40 cellular contexts compared by ENCODE assay signal in genomic region chr18:71018816-71019215, GRCh38.
"Had no signal": no experiment of that assay in that cellular context is flagged by ENCODE, and none has a peak within 500 bp of the region (broad histone marks: within the 10 kb centered on the region; RNA-seq: fewer than 3 reads in every experiment).

No MANE protein-coding gene starts in this region.

- ATAC-seq: activated naive CD4-positive, alpha-beta T cell treated with anti-CD3 and anti-CD28 coated beads, Interleukin-2, amount 50 U/mL, for 72 hours; activated naive CD8-positive, alpha-beta T cell treated with anti-CD3 and anti-CD28 coated beads, Interleukin-2, amount 50 U/mL, for 24 hours; activated T-cell treated with anti-CD3 and anti-CD28 coated beads, Interleukin-2, amount 50 U/mL, for 4 hours; activated T-cell treated with anti-CD3 and anti-CD28 coated beads, Interleukin-2, amount 50 U/mL, for 72 hours; activated T-helper 17 cell treated with anti-CD3 and anti-CD28 coated beads, Interleukin-2, amount 50 U/mL, for 72 hours; body of pancreas had no signal

- H3K4me1 Mint-ChIP-seq: activated naive CD4-positive, alpha-beta T cell treated with anti-CD3 and anti-CD28 coated beads, Interleukin-2, amount 10 ng/mL, durations not matched to agents 7 days and 5 days; activated naive CD8-positive, alpha-beta T cell treated with anti-CD3 and anti-CD28 coated beads for 36 hours; activated naive CD8-positive, alpha-beta T cell treated with anti-CD3 and anti-CD28 coated beads, Interleukin-2, amount 10 ng/mL, durations not matched to agents 7 days and 5 days; activated naive CD8-positive, alpha-beta T cell treated with anti-CD3 and anti-CD28 coated beads, Interleukin-2, amount 50 U/mL, for 24 hours; activated T-helper 17 cell treated with anti-CD3 and anti-CD28 coated beads, Interleukin-2, amount 50 U/mL, for 72 hours; brain; central memory CD8-positive, alpha-beta T cell had no signal

- H3K36me3 Mint-ChIP-seq: activated naive CD4-positive, alpha-beta T cell treated with anti-CD3 and anti-CD28 coated beads, Interleukin-2, amount 10 ng/mL, durations not matched to agents 7 days and 5 days; activated naive CD8-positive, alpha-beta T cell; activated naive CD8-positive, alpha-beta T cell treated with anti-CD3 and anti-CD28 coated beads, Interleukin-2, amount 10 ng/mL, durations not matched to agents 7 days and 5 days; brain had no signal

- H3K4me3 Mint-ChIP-seq: activated naive CD4-positive, alpha-beta T cell treated with anti-CD3 and anti-CD28 coated beads for 36 hours; activated naive CD4-positive, alpha-beta T cell treated with anti-CD3 and anti-CD28 coated beads, Interleukin-2, amount 10 ng/mL, durations not matched to agents 7 days and 5 days; activated naive CD4-positive, alpha-beta T cell treated with anti-CD3 and anti-CD28 coated beads, Interleukin-2, amount 50 U/mL, for 24 hours; activated naive CD8-positive, alpha-beta T cell; activated naive CD8-positive, alpha-beta T cell treated with anti-CD3 and anti-CD28 coated beads for 36 hours; activated naive CD8-positive, alpha-beta T cell treated with anti-CD3 and anti-CD28 coated beads, Interleukin-2, amount 10 ng/mL, durations not matched to agents 7 days and 5 days; activated naive CD8-positive, alpha-beta T cell treated with anti-CD3 and anti-CD28 coated beads, Interleukin-2, amount 50 U/mL, for 24 hours; activated T-cell treated with anti-CD3 and anti-CD28 coated beads, Interleukin-2, amount 50 U/mL, for 24 hours; activated T-cell treated with anti-CD3 and anti-CD28 coated beads, Interleukin-2, amount 50 U/mL, for 4 hours; activated T-cell treated with anti-CD3 and anti-CD28 coated beads, Interleukin-2, amount 50 U/mL, for 72 hours; activated T-helper 17 cell treated with anti-CD3 and anti-CD28 coated beads, Interleukin-2, amount 50 U/mL, for 72 hours; brain; central memory CD8-positive, alpha-beta T cell had no signal

- H3K27ac ChIP-seq: adrenal gland, ascending aorta, body of pancreas, brain microvascular endothelial cell, breast epithelium, cardiac muscle cell had no signal

- H3K27ac Mint-ChIP-seq: activated naive CD4-positive, alpha-beta T cell treated with anti-CD3 and anti-CD28 coated beads for 36 hours; activated naive CD4-positive, alpha-beta T cell treated with anti-CD3 and anti-CD28 coated beads, Interleukin-2, amount 10 ng/mL, durations not matched to agents 7 days and 5 days; activated naive CD4-positive, alpha-beta T cell treated with anti-CD3 and anti-CD28 coated beads, Interleukin-2, amount 50 U/mL, for 24 hours; activated naive CD4-positive, alpha-beta T cell treated with anti-CD3 and anti-CD28 coated beads, Interleukin-2, amount 50 U/mL, for 72 hours; activated naive CD8-positive, alpha-beta T cell; activated naive CD8-positive, alpha-beta T cell treated with anti-CD3 and anti-CD28 coated beads for 36 hours; activated naive CD8-positive, alpha-beta T cell treated with anti-CD3 and anti-CD28 coated beads, Interleukin-2, amount 10 ng/mL, durations not matched to agents 7 days and 5 days; activated naive CD8-positive, alpha-beta T cell treated with anti-CD3 and anti-CD28 coated beads, Interleukin-2, amount 50 U/mL, for 24 hours; activated T-cell treated with anti-CD3 and anti-CD28 coated beads, Interleukin-2, amount 50 U/mL, for 24 hours; activated T-cell treated with anti-CD3 and anti-CD28 coated beads, Interleukin-2, amount 50 U/mL, for 72 hours; activated T-helper 17 cell treated with anti-CD3 and anti-CD28 coated beads, Interleukin-2, amount 50 U/mL, for 72 hours; activated T-helper 2 cell treated with anti-CD3 and anti-CD28 coated beads, Interferon-gamma antibody, Interleukin-2, Interleukin-4, amounts not matched to agents 10 μg/mL and 5 μg/mL and 100 μg/mL, durations not matched to agents 14 hours and 24 hours and 36 hours; brain had no signal

- H3K9me3 Mint-ChIP-seq: activated T-helper 17 cell treated with anti-CD3 and anti-CD28 coated beads, Interleukin-2, amount 50 U/mL, for 72 hours had no signal

- H3K4me3 ChIP-seq: adrenal gland, ascending aorta, body of pancreas, breast epithelium, cardiac muscle cell had no signal

- H3K36me3 ChIP-seq: adrenal gland, ascending aorta, brain microvascular endothelial cell, breast epithelium, cardiac muscle cell had no signal

- FAIRE-seq: astrocyte, bronchial epithelial cell had no signal

- H3K27me3 Mint-ChIP-seq: activated naive CD4-positive, alpha-beta T cell treated with anti-CD3 and anti-CD28 coated beads, Interleukin-2, amount 10 ng/mL, durations not matched to agents 7 days and 5 days; activated naive CD4-positive, alpha-beta T cell treated with anti-CD3 and anti-CD28 coated beads, Interleukin-2, amount 50 U/mL, for 24 hours; activated naive CD8-positive, alpha-beta T cell; activated naive CD8-positive, alpha-beta T cell treated with anti-CD3 and anti-CD28 coated beads for 36 hours; activated naive CD8-positive, alpha-beta T cell treated with anti-CD3 and anti-CD28 coated beads, Interleukin-2, amount 10 ng/mL, durations not matched to agents 7 days and 5 days; activated naive CD8-positive, alpha-beta T cell treated with anti-CD3 and anti-CD28 coated beads, Interleukin-2, amount 50 U/mL, for 24 hours; activated T-cell treated with anti-CD3 and anti-CD28 coated beads, Interleukin-2, amount 50 U/mL, for 24 hours; activated T-helper 17 cell treated with anti-CD3 and anti-CD28 coated beads, Interleukin-2, amount 50 U/mL, for 72 hours; brain; central memory CD8-positive, alpha-beta T cell had no signal

- H3K27me3 ChIP-seq: adrenal gland, ascending aorta, body of pancreas, brain microvascular endothelial cell, breast epithelium, cardiac muscle cell had no signal

- DNase-seq: activated effector memory CD4-positive, alpha-beta T cell treated with anti-CD3 and anti-CD28 coated beads, Interleukin-2, amount 50 U/mL, for 16 hours; activated effector memory CD4-positive, alpha-beta T cell treated with Interleukin-2 at 50 U/mL for 16 hours; activated gamma-delta T cell; activated gamma-delta T cell treated with Interleukin-2 at 50 U/mL for 16 hours; activated naive CD4-positive, alpha-beta T cell; activated naive CD4-positive, alpha-beta T cell treated with anti-CD3 and anti-CD28 coated beads for 36 hours; activated naive CD4-positive, alpha-beta T cell treated with anti-CD3 and anti-CD28 coated beads, Interleukin-2, amount 10 ng/mL, durations not matched to agents 7 days and 5 days; activated naive CD4-positive, alpha-beta T cell treated with anti-CD3 and anti-CD28 coated beads, Interleukin-2, amount 50 U/mL, for 16 hours; activated naive CD4-positive, alpha-beta T cell treated with Interleukin-2 at 50 U/mL for 16 hours; activated naive CD8-positive, alpha-beta T cell treated with anti-CD3 and anti-CD28 coated beads for 36 hours; activated naive CD8-positive, alpha-beta T cell treated with anti-CD3 and anti-CD28 coated beads, Interleukin-2, amount 10 ng/mL, durations not matched to agents 7 days and 5 days; activated naive CD8-positive, alpha-beta T cell treated with anti-CD3 and anti-CD28 coated beads, Interleukin-2, amount 50 U/mL, for 24 hours; activated T-cell treated with anti-CD3 and anti-CD28 coated beads for 4 hours; activated T-cell treated with anti-CD3 and anti-CD28 coated beads, Interleukin-2, amount 50 U/mL, for 1 hour; activated T-cell treated with anti-CD3 and anti-CD28 coated beads, Interleukin-2, amount 50 U/mL, for 24 hours; activated T-cell treated with anti-CD3 and anti-CD28 coated beads, Interleukin-2, amount 50 U/mL, for 4 hours; activated T-cell treated with anti-CD3 and anti-CD28 coated beads, Interleukin-2, amount 50 U/mL, for 48 hours; activated T-cell treated with anti-CD3 and anti-CD28 coated beads, Interleukin-2, amount 50 U/mL, for 72 hours; adrenal gland; amniotic stem cell; amygdala; anterior cingulate cortex; aorta; body of pancreas; brain microvascular endothelial cell; caudate nucleus; central memory CD4-positive, alpha-beta T cell; cerebellar nuclear complex had no signal

- H3K9me3 ChIP-seq: adrenal gland, ascending aorta, body of pancreas, breast epithelium had no signal

- H3K4me1 ChIP-seq: adrenal gland, ascending aorta, body of pancreas, breast epithelium had no signal
